Comparison of ENCODE assay signal across 8 cellular contexts in genomic region chr22:17057959-17058814, GRCh38. TPM values are rescaled to one million over a fixed set of nuclear protein-coding genes. Genes with fewer than 3 reads are reported as not detected.
DNase-seq lines count a peak whose midpoint lies in the region; ATAC-seq and TF ChIP-seq lines count a peak whose summit lies in the region.

No MANE protein-coding gene starts in this region.

- WGBS in ovary, 3 donors, result 26 to 32% (median 31%) methylated on average over 11 of the region's 11 CpGs

- intact Hi-C loops in ovary (cut with DNase I), result loop anchor here in 1 of 4 donors (5.0 kb wide), 1 partner anchor 141 kb away; no protein-coding TSS in a partner anchor

- TF ChIP-seq EP300 in ovary (IDR thresholded peaks at IDR 0.05), result no peak

- H3K4me3 Mint-ChIP-seq in glutamatergic neuron (ENCODE audit: unreplicated experiment), result no peak overlapping the region

- no peak overlapping the region for H3K27ac ChIP-seq in ovary

- TF ChIP-seq CTCF in glutamatergic neuron (IDR thresholded peaks at IDR 0.05; ENCODE audit: partially characterized antibody, unreplicated experiment), result peak; percentile 90
- peak; percentile 49 to 63 (median 61) for TF ChIP-seq CTCF in ovary (IDR thresholded peaks at IDR 0.05)

- no peaks in the 10 kb centered on the region for H3K4me1 Mint-ChIP-seq in glutamatergic neuron (ENCODE audit: low read depth, unreplicated experiment)

- no peaks in the 10 kb centered on the region for H3K36me3 ChIP-seq in ovary

- H3K4me3 ChIP-seq in ovary, result no peak overlapping the region

- H3K27ac Mint-ChIP-seq in glutamatergic neuron (ENCODE audit: unreplicated experiment), result no peak overlapping the region

- peaks cover 2% of the 10 kb centered on the region for H3K9me3 Mint-ChIP-seq in glutamatergic neuron (ENCODE audit: unreplicated experiment)

- no peaks in the 10 kb centered on the region for H3K4me1 ChIP-seq in ovary (ENCODE audit: insufficient read depth)

- no peak for TF ChIP-seq POLR2A in ovary (IDR thresholded peaks at IDR 0.05)

- H3K36me3 Mint-ChIP-seq in glutamatergic neuron (ENCODE audit: unreplicated experiment), result no peaks in the 10 kb centered on the region

- peak; percentile 68 for DNase-seq in ELR (ENCODE audit: low read depth)
- DNase-seq in HuH-7 (ENCODE audit: low spot score), result peak; percentile 86
- peak; percentile 78 for DNase-seq in RKO (ENCODE audit: low spot score)
- DNase-seq in activated naive CD4-positive, alpha-beta T cell treated with anti-CD3 and anti-CD28 coated beads, Interleukin-2, amount 50 U/mL, for 16 hours, result peak; percentile 41
- DNase-seq in glutamatergic neuron, result peak; percentile 78
- peak; percentile 57 to 68 (median 60) for DNase-seq in ovary
- no peak for DNase-seq in DMS79 (lab: John Stamatoyannopoulos, UW)

- no peaks in the 10 kb centered on the region for H3K27me3 ChIP-seq in ovary

- no peaks in the 10 kb centered on the region for H3K9me3 ChIP-seq in ovary

- H3K27me3 Mint-ChIP-seq in glutamatergic neuron (ENCODE audit: unreplicated experiment), result no peaks in the 10 kb centered on the region

- ATAC-seq in GM21529 (IDR thresholded peaks at IDR 0.05; ENCODE audit: unreplicated experiment), result no peak

RNA-seq across cellular contexts. Expression of gene IL17RA, which starts 26.6 kb away (rescaled TPM):
- total RNA-seq in glutamatergic neuron (ENCODE audit: unreplicated experiment) (16.9 TPM), ovary (10 to 100 TPM in 5 of 7 donors, 1 to 10 TPM in 2; 7.3 to 18.1 (median 14.0) TPM)
- 10 to 100 TPM in 1 of 2 donors, 1 to 10 TPM in 1; 6.4 to 11.2 TPM for polyA plus RNA-seq in ovary

RNA-seq across cellular contexts. Expression of gene GAB4, which starts 50.2 kb away (rescaled TPM):
- total RNA-seq in glutamatergic neuron (ENCODE audit: unreplicated experiment) (0.15 TPM), ovary (not detected)
- polyA plus RNA-seq in ovary, result not detected
